In the genomic region with DNA sequence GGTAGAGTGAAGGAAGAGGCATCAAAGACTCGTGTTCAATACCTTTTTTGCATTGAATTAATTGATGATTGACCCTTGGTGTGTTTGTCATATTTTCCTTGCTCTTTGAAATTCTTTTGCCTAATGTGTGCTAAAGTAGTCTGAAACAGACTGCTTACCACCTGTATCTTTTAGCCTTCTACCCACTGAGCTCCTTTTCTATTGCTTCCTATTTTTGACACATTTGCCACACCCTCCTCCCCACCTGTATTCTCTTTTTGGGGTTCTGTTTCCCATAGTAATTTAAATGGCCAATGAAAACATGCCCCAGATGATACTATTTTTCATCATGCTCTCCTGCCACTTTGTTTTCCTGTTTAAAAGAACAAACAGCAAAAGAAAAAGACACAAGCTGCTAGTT, we compare ENCODE assay signal across 17 cellular contexts.
A peak's percentile ranks its signal among the peaks of the same experiment; 100 is the strongest.
DNase-seq lines count a peak whose midpoint lies in the region; ATAC-seq and TF ChIP-seq lines count a peak whose summit lies in the region.
"Had no signal": no experiment of that assay in that cellular context is flagged by ENCODE, and none has a peak within 500 bp of the region (broad histone marks: within the 10 kb centered on the region; RNA-seq: fewer than 3 reads in every experiment).

No MANE protein-coding gene starts in this region.

- no peak for ATAC-seq in CD4-positive, alpha-beta T cell (ENCODE audit: poor library complexity)
- ATAC-seq in central memory CD8-positive, alpha-beta T cell (replicated peaks; ENCODE audit: extremely low read depth, poor library complexity, severe bottlenecking) = no peak
- ATAC-seq in HG03457 (IDR thresholded peaks at IDR 0.05; ENCODE audit: unreplicated experiment) = no peak
- ATAC-seq: gastroesophageal sphincter had no signal

- H3K36me3 ChIP-seq in ACC112 (ENCODE audit: insufficient read depth, low read length) (no peaks in the 10 kb centered on the region; the same call in 1 of the 2 replicates), Loucy (ENCODE audit: insufficient read depth, low read length) (peaks cover 4% of the 10 kb centered on the region; the same call in 1 of the 2 replicates), BE2C (no peaks in the 10 kb centered on the region)
- no peaks in the 10 kb centered on the region for H3K36me3 ChIP-seq in CD8-positive, alpha-beta memory T cell (ENCODE audit: insufficient read depth, low read length)
- H3K36me3 ChIP-seq: gastroesophageal sphincter, Peyer's patch, thyroid gland had no signal

- TF ChIP-seq CTCF in CD4-positive, alpha-beta T cell (IDR thresholded peaks at IDR 0.05) = no peak
- no peak for TF ChIP-seq CTCF in Loucy (conservative IDR thresholded peaks at IDR 0.05; ENCODE audit: low read length)
- no peak for TF ChIP-seq CTCF in BE2C (IDR thresholded peaks at IDR 0.05; ENCODE audit: low read depth, low read length)

- no peak overlapping the region for H2AFZ ChIP-seq in ACC112 (ENCODE audit: low read length, unreplicated experiment)
- H2AFZ ChIP-seq in Loucy (ENCODE audit: low read length) = no peak overlapping the region
- H2AFZ ChIP-seq: parathyroid adenoma had no signal

- no peak overlapping the region for H3K4me3 Mint-ChIP-seq in CD4-positive, alpha-beta T cell
- H3K4me3 Mint-ChIP-seq in central memory CD8-positive, alpha-beta T cell = no peak overlapping the region
- H3K4me3 Mint-ChIP-seq in CD8-positive, alpha-beta memory T cell = no peak overlapping the region
- H3K4me3 Mint-ChIP-seq: brain had no signal

- H3K27ac ChIP-seq in ACC112 (ENCODE audit: low read depth, low read length) = peak overlapping the region; percentile 75; the same call in 1 of the 2 replicates
- H3K27ac ChIP-seq in CD4-positive, alpha-beta T cell (ENCODE audit: low read depth, low read length) = no peak overlapping the region
- H3K27ac ChIP-seq in CD8-positive, alpha-beta memory T cell (ENCODE audit: low read depth, low read length) = no peak overlapping the region
- H3K27ac ChIP-seq: gastroesophageal sphincter, parathyroid adenoma, skin epidermis, thyroid gland had no signal

- H3K9me3 Mint-ChIP-seq in CD4-positive, alpha-beta T cell = no peaks in the 10 kb centered on the region
- no peaks in the 10 kb centered on the region for H3K9me3 Mint-ChIP-seq in central memory CD8-positive, alpha-beta T cell
- H3K9me3 Mint-ChIP-seq in CD8-positive, alpha-beta memory T cell = peaks cover 0 to 2% (median 0%) of the 10 kb centered on the region in 5 donors

- no peaks in the 10 kb centered on the region for H3K9me3 ChIP-seq in CD4-positive, alpha-beta T cell (ENCODE audit: control insufficient read depth, low read length)
- H3K9me3 ChIP-seq in Loucy (ENCODE audit: insufficient read depth, low read depth, low read length) = no peaks in the 10 kb centered on the region
- no peaks in the 10 kb centered on the region for H3K9me3 ChIP-seq in CD8-positive, alpha-beta memory T cell (ENCODE audit: low read length)
- H3K9me3 ChIP-seq in BE2C = no peaks in the 10 kb centered on the region
- H3K9me3 ChIP-seq: gastroesophageal sphincter, Peyer's patch, thyroid gland had no signal

- intact Hi-C loops in CD4-positive, alpha-beta T cell (cut with DNase I, micrococcal nuclease) = loop anchor here in 1 of 2 experiments (10.0 kb wide), 1 partner anchor 1144 kb away; no protein-coding TSS in a partner anchor

- H3K4me2 ChIP-seq in Loucy (ENCODE audit: low read depth, low read length, poor library complexity, severe bottlenecking) = peak overlapping the region; percentile 81

- H3K4me3 ChIP-seq in ACC112 (ENCODE audit: low read depth, low read length) (no peak overlapping the region), Loucy (ENCODE audit: low read length, poor library complexity, severe bottlenecking) (no peak overlapping the region), BE2C (ENCODE audit: low read depth, low read length) (no peak overlapping the region)
- no peak overlapping the region for H3K4me3 ChIP-seq in CD8-positive, alpha-beta memory T cell (ENCODE audit: low read length)
- H3K4me3 ChIP-seq: gastroesophageal sphincter, Peyer's patch, skin epidermis, thyroid gland had no signal

- DNase-seq in CD4-positive, alpha-beta T cell = no peak
- DNase-seq in central memory CD8-positive, alpha-beta T cell (ENCODE audit: low spot score in 2 of 2) = no peak
- no peak for DNase-seq in CD8-positive, alpha-beta memory T cell
- DNase-seq in BE2C (no peak), DMS114 treated with DMSO at 0.1 percent for 48 hours (lab: John Stamatoyannopoulos, UW; ENCODE audit: unreplicated experiment) (no peak)
- DNase-seq: activated gamma-delta T cell treated with Interleukin-2 at 50 U/mL for 16 hours, NCI-H1436, Peyer's patch, SW 1271, thyroid gland had no signal

- no peaks in the 10 kb centered on the region for H3K9me2 ChIP-seq in Loucy (replicated peaks; ENCODE audit: low read depth, low read length)

- POLR2A ChIA-PET in CD4-positive, alpha-beta T cell (lab: Charles Lee) = no interaction called here
- POLR2A ChIA-PET in CD8-positive, alpha-beta memory T cell (lab: Charles Lee) = no interaction called here

- peaks cover 72% of the 10 kb centered on the region for H3K4me1 Mint-ChIP-seq in CD4-positive, alpha-beta T cell (ENCODE audit: low read depth)
- H3K4me1 Mint-ChIP-seq in central memory CD8-positive, alpha-beta T cell = peaks cover 34% of the 10 kb centered on the region
- peaks cover 43 to 59% (median 52%) of the 10 kb centered on the region in 3 donors for H3K4me1 Mint-ChIP-seq in CD8-positive, alpha-beta memory T cell

- H3K27ac Mint-ChIP-seq in CD4-positive, alpha-beta T cell = peak overlapping the region; percentile 19
- H3K27ac Mint-ChIP-seq in central memory CD8-positive, alpha-beta T cell (ENCODE audit: low read depth) = peak overlapping the region; percentile 60
- peak overlapping the region in 2 of 8 donors; percentile 9 to 14 for H3K27ac Mint-ChIP-seq in CD8-positive, alpha-beta memory T cell
- H3K27ac Mint-ChIP-seq: brain had no signal

- CTCF ChIA-PET in CD4-positive, alpha-beta T cell (lab: Charles Lee) = interaction anchor here (0.9 to 1.6 kb wide), 2 partner anchors 10 to 38 kb away, joined by 3 read pairs; no protein-coding TSS in a partner anchor
- CTCF ChIA-PET in CD8-positive, alpha-beta memory T cell (lab: Charles Lee) = no interaction called here

- H3K27me3 ChIP-seq in ACC112 (ENCODE audit: insufficient read depth, low read length) = no peaks in the 10 kb centered on the region
- H3K27me3 ChIP-seq in CD4-positive, alpha-beta T cell (ENCODE audit: control insufficient read depth, insufficient read depth, low read length) = no peaks in the 10 kb centered on the region
- H3K27me3 ChIP-seq in Loucy (ENCODE audit: insufficient read depth, low read length, poor library complexity, severe bottlenecking) = no peaks in the 10 kb centered on the region
- H3K27me3 ChIP-seq in CD8-positive, alpha-beta memory T cell (ENCODE audit: insufficient read depth, low read length, poor library complexity, severe bottlenecking) = no peaks in the 10 kb centered on the region
- H3K27me3 ChIP-seq in BE2C = no peaks in the 10 kb centered on the region
- H3K27me3 ChIP-seq: gastroesophageal sphincter, Peyer's patch, thyroid gland had no signal

- H3F3A ChIP-seq in Loucy (ENCODE audit: low read depth) = peaks cover 18% of the 10 kb centered on the region

- no peaks in the 10 kb centered on the region for H4K20me1 ChIP-seq in Loucy (ENCODE audit: insufficient read depth, low read length, poor library complexity, severe bottlenecking)

- H3K4me1 ChIP-seq in ACC112 (ENCODE audit: control insufficient read depth, insufficient read depth, low read length, unreplicated experiment) (peaks cover 37% of the 10 kb centered on the region), Loucy (ENCODE audit: insufficient read depth, low read length, poor library complexity, severe bottlenecking) (peaks cover 63% of the 10 kb centered on the region), BE2C (peaks cover 51% of the 10 kb centered on the region)
- peaks cover 20% of the 10 kb centered on the region for H3K4me1 ChIP-seq in CD8-positive, alpha-beta memory T cell (ENCODE audit: insufficient read depth, low read length)
- H3K4me1 ChIP-seq: parathyroid adenoma had no signal

- H3K79me2 ChIP-seq in ACC112 (ENCODE audit: control insufficient read depth, insufficient read depth, low read length, unreplicated experiment) = no peaks in the 10 kb centered on the region
- peaks cover 44% of the 10 kb centered on the region for H3K79me2 ChIP-seq in Loucy (ENCODE audit: insufficient read depth, low read length)
- H3K79me2 ChIP-seq: parathyroid adenoma had no signal

- H3K36me3 Mint-ChIP-seq in CD4-positive, alpha-beta T cell (ENCODE audit: low read depth) = peaks cover 36% of the 10 kb centered on the region
- H3K36me3 Mint-ChIP-seq in central memory CD8-positive, alpha-beta T cell (ENCODE audit: insufficient read depth) = peaks cover 3% of the 10 kb centered on the region
- H3K36me3 Mint-ChIP-seq in CD8-positive, alpha-beta memory T cell = peaks cover 11 to 35% (median 18%) of the 10 kb centered on the region in 3 donors

- no peaks in the 10 kb centered on the region for H3K27me3 Mint-ChIP-seq in CD4-positive, alpha-beta T cell
- H3K27me3 Mint-ChIP-seq in central memory CD8-positive, alpha-beta T cell = no peaks in the 10 kb centered on the region
- no peaks in the 10 kb centered on the region for H3K27me3 Mint-ChIP-seq in CD8-positive, alpha-beta memory T cell
- H3K27me3 Mint-ChIP-seq: brain had no signal

- H3K9ac ChIP-seq in Loucy (ENCODE audit: low read depth, low read length, poor library complexity, severe bottlenecking) = peak overlapping the region; percentile 62
- H3K9ac ChIP-seq: parathyroid adenoma had no signal
